In genomic region chr12:57592551-57593165, GRCh38 we compare ENCODE assay signal across 11 cellular contexts. TPM values are rescaled to one million over a fixed set of nuclear protein-coding genes. Genes with fewer than 3 reads are reported as not detected.
A peak's percentile ranks its signal among the peaks of the same experiment; 100 is the strongest.
DNase-seq lines count a peak whose midpoint lies in the region.
"Had no signal": no experiment of that assay in that cellular context is flagged by ENCODE, and none has a peak within 500 bp of the region (broad histone marks: within the 10 kb centered on the region; RNA-seq: fewer than 3 reads in every experiment).

No MANE protein-coding gene starts in this region.

- H3K4me3 Mint-ChIP-seq in CD4-positive, alpha-beta memory T cell, result peak overlapping the region; percentile 86 to 92 (median 90)
- H3K4me3 Mint-ChIP-seq in activated T-helper 2 cell treated with anti-CD3 and anti-CD28 coated beads, Interferon-gamma antibody, Interleukin-2, Interleukin-4, amounts not matched to agents 10 μg/mL and 5 μg/mL and 100 μg/mL, durations not matched to agents 14 hours and 24 hours and 36 hours (ENCODE audit: low read depth), result peak overlapping the region; percentile 86

- H3K9ac ChIP-seq in HUES64 (ENCODE audit: low read depth, low read length), result no peak overlapping the region

- H3K4me3 ChIP-seq in CD4-positive, alpha-beta memory T cell (ENCODE audit: low read length in 2 of 2), result no peak overlapping the region
- H3K4me3 ChIP-seq in HUES64 (ENCODE audit: low read length), result peak overlapping the region; percentile 87

- no peaks in the 10 kb centered on the region for H3K9me3 Mint-ChIP-seq in CD4-positive, alpha-beta memory T cell
- H3K9me3 Mint-ChIP-seq in activated T-helper 2 cell treated with anti-CD3 and anti-CD28 coated beads, Interferon-gamma antibody, Interleukin-2, Interleukin-4, amounts not matched to agents 10 μg/mL and 5 μg/mL and 100 μg/mL, durations not matched to agents 14 hours and 24 hours and 36 hours, result no peaks in the 10 kb centered on the region

- 77% methylated on average over 2 of the region's 2 CpGs for WGBS in HUES64

- H3K27me3 ChIP-seq in CD4-positive, alpha-beta memory T cell (ENCODE audit: insufficient read depth, low read length), result no peaks in the 10 kb centered on the region
- H3K27me3 ChIP-seq in HUES64 (ENCODE audit: insufficient read depth, low read length), result peaks cover 6% of the 10 kb centered on the region

- no peak overlapping the region for H3K27ac ChIP-seq in CD4-positive, alpha-beta memory T cell (ENCODE audit: low read depth, low read length)
- no peak overlapping the region for H3K27ac ChIP-seq in HUES64 (ENCODE audit: low read depth, low read length)

- no peak for DNase-seq in CD4-positive, alpha-beta memory T cell
- DNase-seq in activated T-helper 2 cell treated with anti-CD3 and anti-CD28 coated beads, Interferon-gamma antibody, Interleukin-2, Interleukin-4, amounts not matched to agents 10 μg/mL and 5 μg/mL and 100 μg/mL, durations not matched to agents 14 hours and 24 hours and 36 hours (ENCODE audit: low spot score), result no peak
- DNase-seq in middle frontal gyrus (ENCODE audit: extremely low spot score, low spot score) (peak; percentile 8), dedifferentiated amniotic fluid mesenchymal stem cell (ENCODE audit: extremely low spot score) (no peak), amniotic stem cell (lab: John Stamatoyannopoulos, UW) (no peak), medulla oblongata (ENCODE audit: extremely low spot score) (no peak), SIG-M5 treated with dmso at 0.1 percent for 504 hours (lab: John Stamatoyannopoulos, UW; ENCODE audit: unreplicated experiment) (no peak)
- DNase-seq: activated gamma-delta T cell, DMS53, NCI-H2081 treated with DMSO at 0.1 percent for 48 hours had no signal

- peaks cover 23 to 39% (median 30%) of the 10 kb centered on the region in 4 donors for H3K4me1 Mint-ChIP-seq in CD4-positive, alpha-beta memory T cell
- peaks cover 16% of the 10 kb centered on the region for H3K4me1 Mint-ChIP-seq in activated T-helper 2 cell treated with anti-CD3 and anti-CD28 coated beads, Interferon-gamma antibody, Interleukin-2, Interleukin-4, amounts not matched to agents 10 μg/mL and 5 μg/mL and 100 μg/mL, durations not matched to agents 14 hours and 24 hours and 36 hours (ENCODE audit: low read depth)

- H3K27ac Mint-ChIP-seq in CD4-positive, alpha-beta memory T cell, result peak overlapping the region in 6 of 7 donors; percentile 19 to 96 (median 91)
- H3K27ac Mint-ChIP-seq in activated T-helper 2 cell treated with anti-CD3 and anti-CD28 coated beads, Interferon-gamma antibody, Interleukin-2, Interleukin-4, amounts not matched to agents 10 μg/mL and 5 μg/mL and 100 μg/mL, durations not matched to agents 14 hours and 24 hours and 36 hours, result no peak overlapping the region

- peaks cover 27% of the 10 kb centered on the region for H3K4me1 ChIP-seq in CD4-positive, alpha-beta memory T cell (ENCODE audit: insufficient read depth, low read length)
- H3K4me1 ChIP-seq in HUES64 (ENCODE audit: insufficient read depth, low read length), result peaks cover 11% of the 10 kb centered on the region; the same call in 1 of the 2 replicates

- intact Hi-C loops in CD4-positive, alpha-beta memory T cell (cut with micrococcal nuclease), result no loop called here
- intact Hi-C loops in activated T-helper 2 cell treated with anti-CD3 and anti-CD28 coated beads, Interferon-gamma antibody, Interleukin-2, Interleukin-4, amounts not matched to agents 10 μg/mL and 5 μg/mL and 100 μg/mL, durations not matched to agents 14 hours and 24 hours and 36 hours (cut with micrococcal nuclease), result no loop called here

- H3K36me3 Mint-ChIP-seq in CD4-positive, alpha-beta memory T cell, result peaks cover 27 to 38% of the 10 kb centered on the region in 2 donors
- H3K36me3 Mint-ChIP-seq in activated T-helper 2 cell treated with anti-CD3 and anti-CD28 coated beads, Interferon-gamma antibody, Interleukin-2, Interleukin-4, amounts not matched to agents 10 μg/mL and 5 μg/mL and 100 μg/mL, durations not matched to agents 14 hours and 24 hours and 36 hours (ENCODE audit: low read depth), result peaks cover 22% of the 10 kb centered on the region

- POLR2A ChIA-PET in CD4-positive, alpha-beta memory T cell (lab: Charles Lee; ENCODE audit: partially characterized antibody), result interaction anchor here (0.6 to 1.9 kb wide), 4 partner anchors 12 to 1455 kb away, joined by 3 to 7 read pairs (median 4); partner anchors contain the start of gene DTX3

- no peaks in the 10 kb centered on the region for H3K9me3 ChIP-seq in CD4-positive, alpha-beta memory T cell (ENCODE audit: control insufficient read depth in 1 of 2, low read length in 2 of 2)
- H3K9me3 ChIP-seq in HUES64 (ENCODE audit: insufficient read depth, low read depth, low read length), result no peaks in the 10 kb centered on the region

- no peaks in the 10 kb centered on the region for H3K27me3 Mint-ChIP-seq in CD4-positive, alpha-beta memory T cell
- no peaks in the 10 kb centered on the region for H3K27me3 Mint-ChIP-seq in activated T-helper 2 cell treated with anti-CD3 and anti-CD28 coated beads, Interferon-gamma antibody, Interleukin-2, Interleukin-4, amounts not matched to agents 10 μg/mL and 5 μg/mL and 100 μg/mL, durations not matched to agents 14 hours and 24 hours and 36 hours (ENCODE audit: low read depth)

- peaks cover 21% of the 10 kb centered on the region for H3K36me3 ChIP-seq in CD4-positive, alpha-beta memory T cell (ENCODE audit: insufficient read depth, low read length)
- peaks cover 25% of the 10 kb centered on the region for H3K36me3 ChIP-seq in HUES64 (ENCODE audit: insufficient read depth, low read length)

- CTCF ChIA-PET in CD4-positive, alpha-beta memory T cell (lab: Charles Lee; ENCODE audit: partially characterized antibody), result interaction anchor here (1.2 to 4.2 kb wide), 6 partner anchors 8 to 134 kb away, joined by 3 to 60 read pairs (median 5); partner anchors contain the start of gene GLI1

RNA-seq across cellular contexts. Expression of gene PIP4K2C, which starts 1.7 kb away (rescaled TPM):
- 10 to 100 TPM; 32.4 to 36.0 TPM for total RNA-seq in CD4-positive, alpha-beta memory T cell
- polyA plus RNA-seq in CD4-positive, alpha-beta memory T cell, result 10 to 100 TPM; 30.4 to 45.0 TPM
- 19.0 TPM for polyA plus RNA-seq in HUES64 (2013, experiment 1 of 2)
- polyA plus RNA-seq in HUES64 (2013, experiment 2 of 2), result 17.6 TPM
- 23.2 and 24.6 TPM in 2 replicates for total RNA-seq in activated T-helper 2 cell treated with anti-CD3 and anti-CD28 coated beads, Interferon-gamma antibody, Interleukin-2, Interleukin-4, amounts not matched to agents 10 μg/mL and 5 μg/mL and 100 μg/mL, durations not matched to agents 14 hours and 24 hours and 36 hours

RNA-seq across cellular contexts. Expression of gene DTX3, which starts 12.0 kb away (rescaled TPM):
- 10 to 100 TPM; 33.8 to 37.1 TPM for total RNA-seq in CD4-positive, alpha-beta memory T cell
- 1 to 10 TPM; 4.2 to 6.2 TPM for polyA plus RNA-seq in CD4-positive, alpha-beta memory T cell
- 44.3 TPM for polyA plus RNA-seq in HUES64 (2013, experiment 1 of 2)
- 48.2 TPM for polyA plus RNA-seq in HUES64 (2013, experiment 2 of 2)
- 17.7 and 21.7 TPM in 2 replicates for total RNA-seq in activated T-helper 2 cell treated with anti-CD3 and anti-CD28 coated beads, Interferon-gamma antibody, Interleukin-2, Interleukin-4, amounts not matched to agents 10 μg/mL and 5 μg/mL and 100 μg/mL, durations not matched to agents 14 hours and 24 hours and 36 hours

RNA-seq across cellular contexts. Expression of gene ARHGEF25, which starts 18.6 kb away (rescaled TPM):
- under 1 TPM; 0.47 to 0.67 TPM for total RNA-seq in CD4-positive, alpha-beta memory T cell
- not detected for polyA plus RNA-seq in CD4-positive, alpha-beta memory T cell
- 15.7 TPM for polyA plus RNA-seq in HUES64 (2013, experiment 1 of 2)
- 20.7 TPM for polyA plus RNA-seq in HUES64 (2013, experiment 2 of 2)
- total RNA-seq in activated T-helper 2 cell treated with anti-CD3 and anti-CD28 coated beads, Interferon-gamma antibody, Interleukin-2, Interleukin-4, amounts not matched to agents 10 μg/mL and 5 μg/mL and 100 μg/mL, durations not matched to agents 14 hours and 24 hours and 36 hours, result 1.9 and 2.3 TPM in 2 replicates

RNA-seq across cellular contexts. Expression of gene B4GALNT1, which starts 40.3 kb away (rescaled TPM):
- not detected for total RNA-seq in CD4-positive, alpha-beta memory T cell
- polyA plus RNA-seq in CD4-positive, alpha-beta memory T cell, result not detected
- polyA plus RNA-seq in HUES64 (2013, experiment 1 of 2), result 1.8 TPM
- 1.5 TPM for polyA plus RNA-seq in HUES64 (2013, experiment 2 of 2)
- 10.8 and 11.3 TPM in 2 replicates for total RNA-seq in activated T-helper 2 cell treated with anti-CD3 and anti-CD28 coated beads, Interferon-gamma antibody, Interleukin-2, Interleukin-4, amounts not matched to agents 10 μg/mL and 5 μg/mL and 100 μg/mL, durations not matched to agents 14 hours and 24 hours and 36 hours

RNA-seq across cellular contexts. Expression of gene KIF5A, which starts 42.8 kb away (rescaled TPM):
- total RNA-seq in CD4-positive, alpha-beta memory T cell, result under 1 TPM; 0.96 to 1.00 TPM
- polyA plus RNA-seq in CD4-positive, alpha-beta memory T cell, result not detected
- 7.8 TPM for polyA plus RNA-seq in HUES64 (2013, experiment 1 of 2)
- 8.2 TPM for polyA plus RNA-seq in HUES64 (2013, experiment 2 of 2)
- 3.0 and 3.4 TPM in 2 replicates for total RNA-seq in activated T-helper 2 cell treated with anti-CD3 and anti-CD28 coated beads, Interferon-gamma antibody, Interleukin-2, Interleukin-4, amounts not matched to agents 10 μg/mL and 5 μg/mL and 100 μg/mL, durations not matched to agents 14 hours and 24 hours and 36 hours
